In genomic region chr17:18226284-18226945, GRCh38 we compare ENCODE assay signal across 8 cellular contexts. TPM values are rescaled to one million over a fixed set of nuclear protein-coding genes. Genes with fewer than 3 reads are reported as not detected.
A peak's percentile ranks its signal among the peaks of the same experiment; 100 is the strongest.
DNase-seq lines count a peak whose midpoint lies in the region; FAIRE-seq and TF ChIP-seq lines count a peak whose summit lies in the region.

No MANE protein-coding gene starts in this region.

- H3K9me3 Mint-ChIP-seq in nephron = no peaks in the 10 kb centered on the region

- POLR2A ChIA-PET in BJ (lab: Charles Lee) = no interaction called here

- H3K36me3 Mint-ChIP-seq in nephron (ENCODE audit: low read depth) = no peaks in the 10 kb centered on the region

- peaks cover 57% of the 10 kb centered on the region for H3K4me1 ChIP-seq in ectodermal cell (ENCODE audit: control insufficient read depth, insufficient read depth, low read length)

- peak overlapping the region; percentile 92 to 95 (median 94) for H3K27ac Mint-ChIP-seq in nephron

- 33 to 35% methylated on average over 16 of the region's 16 CpGs for WGBS in ectodermal cell, 2 experiments

- no peaks in the 10 kb centered on the region for H3K27me3 ChIP-seq in BJ (ENCODE audit: control insufficient read depth, insufficient read depth, low read length)
- H3K27me3 ChIP-seq in ectodermal cell (ENCODE audit: control insufficient read depth, insufficient read depth, low read length, poor library complexity, severe bottlenecking) = no peaks in the 10 kb centered on the region

- FAIRE-seq in D721Med (lab: Jason Lieb, UNC) = no peak

- TF ChIP-seq POLR2A in NB4 (IDR thresholded peaks at IDR 0.05; ENCODE audit: extremely low read depth, insufficient read length) = no peak

- H3K27me3 Mint-ChIP-seq in nephron (ENCODE audit: low read depth) = no peaks in the 10 kb centered on the region

- TF ChIP-seq CTCF in BJ (IDR thresholded peaks at IDR 0.05; ENCODE audit: insufficient read depth, low read depth, low read length) (no peak), NB4 (IDR thresholded peaks at IDR 0.05; ENCODE audit: low read depth, low read length) (no peak), nephron (IDR thresholded peaks at IDR 0.05; ENCODE audit: unreplicated experiment in 3 of 3) (no peak), D721Med (IDR thresholded peaks at IDR 0.05; ENCODE audit: insufficient read depth, missing control alignments) (no peak)

- peak overlapping the region; percentile 94 for H3K4me3 ChIP-seq in BJ (ENCODE audit: low read depth, low read length)
- H3K4me3 ChIP-seq in NB4 (ENCODE audit: low read depth, low read length) = peak overlapping the region; percentile 77
- H3K4me3 ChIP-seq in ectodermal cell (ENCODE audit: insufficient read depth, low read depth, low read length) = peak overlapping the region; percentile 85

- H3K4me3 Mint-ChIP-seq in nephron = peak overlapping the region; percentile 96 to 98 (median 97)

- no peak overlapping the region for H3K27ac ChIP-seq in ectodermal cell (ENCODE audit: insufficient read depth, low read depth, low read length, poor library complexity, severe bottlenecking)

- CTCF ChIA-PET in BJ (lab: Yijun Ruan, JAX) = interaction anchor here (0.6 kb wide), 1 partner anchor 84 kb away, joined by 3 read pairs; no protein-coding TSS in a partner anchor

- H3K36me3 ChIP-seq in BJ (ENCODE audit: control insufficient read depth, insufficient read depth, low read length) = no peaks in the 10 kb centered on the region; the same call in 1 of the 2 replicates
- no peaks in the 10 kb centered on the region for H3K36me3 ChIP-seq in ectodermal cell (ENCODE audit: control insufficient read depth, insufficient read depth, low read length)

- no peaks in the 10 kb centered on the region for H3K9me3 ChIP-seq in ectodermal cell (ENCODE audit: control insufficient read depth, low read length)

- no peak for DNase-seq in BJ (ENCODE audit: low read depth)
- DNase-seq in NB4 (ENCODE audit: low read depth) = peak; percentile 36
- DNase-seq in activated effector memory CD4-positive, alpha-beta T cell treated with Interleukin-2 at 50 U/mL for 16 hours = no peak
- no peak for DNase-seq in D721Med (ENCODE audit: insufficient read length, low spot score)
- DNase-seq in NCI-H1930 (lab: John Stamatoyannopoulos, UW) = no peak
- DNase-seq in LoVo (ENCODE audit: low spot score) = no peak

- peaks cover 31% of the 10 kb centered on the region for H3K4me1 Mint-ChIP-seq in nephron

RNA-seq across cellular contexts. Expression of gene LLGL1, which starts 1.0 kb away (rescaled TPM):
- 19.8 and 38.9 TPM in 2 replicates for polyA plus RNA-seq in BJ (2011; rRNA removed)
- 27.3 and 38.1 TPM in 2 replicates for polyA minus RNA-seq in BJ (2011; rRNA and poly(A)+ RNA removed)
- 132 TPM for polyA plus RNA-seq in ectodermal cell (2013, experiment 1 of 4)
- polyA plus RNA-seq in ectodermal cell (2013, experiment 2 of 4) = 132 TPM
- 111 TPM for polyA plus RNA-seq in ectodermal cell (2013, experiment 3 of 4)
- 119 TPM for polyA plus RNA-seq in ectodermal cell (2013, experiment 4 of 4)

RNA-seq across cellular contexts. Expression of gene FLII, which starts 32.1 kb away (rescaled TPM):
- 263 and 425 TPM in 2 replicates for polyA plus RNA-seq in BJ (2011; rRNA removed)
- polyA minus RNA-seq in BJ (2011; rRNA and poly(A)+ RNA removed) = 320 and 552 TPM in 2 replicates
- 235 TPM for polyA plus RNA-seq in ectodermal cell (2013, experiment 1 of 4)
- polyA plus RNA-seq in ectodermal cell (2013, experiment 2 of 4) = 227 TPM
- 168 TPM for polyA plus RNA-seq in ectodermal cell (2013, experiment 3 of 4)
- 178 TPM for polyA plus RNA-seq in ectodermal cell (2013, experiment 4 of 4)

RNA-seq across cellular contexts. Expression of gene MIEF2, which starts 34.0 kb away (rescaled TPM):
- polyA plus RNA-seq in BJ (2011; rRNA removed) = 6.8 and 12.0 TPM in 2 replicates
- 9.3 and 10.8 TPM in 2 replicates for polyA minus RNA-seq in BJ (2011; rRNA and poly(A)+ RNA removed)
- 10.3 TPM for polyA plus RNA-seq in ectodermal cell (2013, experiment 1 of 4)
- 9.7 TPM for polyA plus RNA-seq in ectodermal cell (2013, experiment 2 of 4)
- 8.4 TPM for polyA plus RNA-seq in ectodermal cell (2013, experiment 3 of 4)
- 8.4 TPM for polyA plus RNA-seq in ectodermal cell (2013, experiment 4 of 4)

RNA-seq across cellular contexts. Expression of gene ALKBH5, which starts 42.8 kb away (rescaled TPM):
- polyA plus RNA-seq in BJ (2011; rRNA removed) = 92.4 and 97.5 TPM in 2 replicates
- 112 and 160 TPM in 2 replicates for polyA minus RNA-seq in BJ (2011; rRNA and poly(A)+ RNA removed)
- polyA plus RNA-seq in ectodermal cell (2013, experiment 1 of 4) = 66.5 TPM
- 56.7 TPM for polyA plus RNA-seq in ectodermal cell (2013, experiment 2 of 4)
- polyA plus RNA-seq in ectodermal cell (2013, experiment 3 of 4) = 41.6 TPM
- 42.1 TPM for polyA plus RNA-seq in ectodermal cell (2013, experiment 4 of 4)
